Comparison of ENCODE assay signal across 2 cellular contexts in the genomic region with DNA sequence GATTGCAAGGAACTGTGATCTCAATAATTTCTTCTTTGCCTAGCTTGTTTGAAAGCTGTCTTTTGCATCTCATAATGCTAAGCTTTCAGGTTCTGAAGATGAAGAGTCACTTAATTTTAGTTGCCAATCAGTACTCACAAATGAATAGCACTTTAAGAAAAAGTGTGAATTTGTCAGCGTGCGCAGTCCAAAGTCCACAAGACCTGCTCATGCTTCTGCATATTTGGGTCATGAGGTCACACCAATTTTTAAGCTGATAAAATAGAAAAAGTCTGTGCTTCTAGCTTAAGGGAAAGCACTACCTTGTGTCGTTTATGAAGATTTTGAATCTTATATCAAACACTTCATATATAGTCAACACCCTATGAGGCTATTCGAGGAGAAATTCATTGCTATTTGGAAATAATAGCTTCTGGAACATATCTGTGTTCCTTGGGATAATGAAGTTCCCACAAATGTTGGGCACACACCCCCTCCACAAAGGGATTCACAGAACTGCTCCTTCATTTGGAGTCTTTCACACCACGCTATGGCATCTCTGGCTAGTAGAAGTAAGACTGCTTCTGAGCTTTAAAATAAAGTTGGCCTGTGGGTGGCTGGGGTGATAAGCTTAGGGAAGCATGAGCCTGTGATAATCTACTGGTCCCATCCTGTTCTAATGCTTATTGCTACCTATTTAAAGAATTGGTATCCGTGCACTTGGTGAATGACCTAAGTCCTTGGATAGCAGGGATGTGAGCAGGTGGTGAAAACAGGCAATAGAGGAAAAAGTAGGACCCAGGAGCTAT.
TF ChIP-seq lines count a peak whose summit lies in the region.

No MANE protein-coding gene starts in this region.

TF ChIP-seq in HCT116, 20 proteins besides CTCF, POLR2A, EP300 and RAD21:
- no peak for TF ChIP-seq ELF1 (IDR thresholded peaks at IDR 0.05; ENCODE audit: borderline replicate concordance, low read depth)
- TF ChIP-seq, protein P1, sequence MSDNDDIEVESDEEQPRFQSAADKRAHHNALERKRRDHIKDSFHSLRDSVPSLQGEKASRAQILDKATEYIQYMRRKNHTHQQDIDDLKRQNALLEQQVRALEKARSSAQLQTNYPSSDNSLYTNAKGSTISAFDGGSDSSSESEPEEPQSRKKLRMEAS (IDR thresholded peaks at IDR 0.05), result peak; percentile 54
- TF ChIP-seq JUND (IDR thresholded peaks at IDR 0.05), result peak; percentile 12; the same call in 1 of the 2 replicates
TF ChIP-seq in HCT116: peak in this region for 2.

TF ChIP-seq in HepG2, 621 proteins besides CTCF, POLR2A, EP300 and RAD21:
- TF ChIP-seq, protein P2, sequence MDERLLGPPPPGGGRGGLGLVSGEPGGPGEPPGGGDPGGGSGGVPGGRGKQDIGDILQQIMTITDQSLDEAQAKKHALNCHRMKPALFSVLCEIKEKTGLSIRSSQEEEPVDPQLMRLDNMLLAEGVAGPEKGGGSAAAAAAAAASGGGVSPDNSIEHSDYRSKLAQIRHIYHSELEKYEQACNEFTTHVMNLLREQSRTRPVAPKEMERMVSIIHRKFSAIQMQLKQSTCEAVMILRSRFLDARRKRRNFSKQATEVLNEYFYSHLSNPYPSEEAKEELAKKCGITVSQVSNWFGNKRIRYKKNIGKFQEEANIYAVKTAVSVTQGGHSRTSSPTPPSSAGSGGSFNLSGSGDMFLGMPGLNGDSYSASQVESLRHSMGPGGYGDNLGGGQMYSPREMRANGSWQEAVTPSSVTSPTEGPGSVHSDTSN (CRISPR knock-in tag; IDR thresholded peaks at IDR 0.05), result no peak
- TF ChIP-seq ATM (IDR thresholded peaks at IDR 0.05; ENCODE audit: borderline replicate concordance), result no peak
- TF ChIP-seq KDM1A (CRISPR knock-in tag; IDR thresholded peaks at IDR 0.05), result no peak
